ENCODE assay signal across 8 cellular contexts in the genomic region with DNA sequence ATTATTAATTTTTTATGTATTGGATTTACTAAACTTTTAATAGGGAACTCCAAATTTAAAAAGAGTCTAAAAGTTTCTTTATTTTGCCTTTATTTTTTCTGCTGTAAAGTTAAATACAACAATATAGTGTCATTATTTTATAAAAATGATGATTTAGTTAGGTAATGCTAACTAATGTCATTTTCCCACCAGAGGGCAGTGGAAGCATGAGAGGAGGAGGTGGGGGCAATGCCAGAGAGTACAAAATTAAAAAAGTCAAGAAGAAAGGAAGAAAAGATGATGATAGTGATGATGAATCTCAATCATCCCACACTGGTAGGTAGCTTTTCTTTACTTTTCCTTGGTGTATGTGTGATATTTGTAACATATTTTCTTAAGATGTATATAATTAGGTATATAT. TPM values are rescaled to one million over a fixed set of nuclear protein-coding genes. Genes with fewer than 3 reads are reported as not detected.
DNase-seq lines count a peak whose midpoint lies in the region; ATAC-seq, FAIRE-seq and TF ChIP-seq lines count a peak whose summit lies in the region.

No MANE protein-coding gene starts in this region.

- FAIRE-seq in frontal cortex (lab: Jason Lieb, UNC), result peak; percentile 72

- no peak for TF ChIP-seq POLR2A in lower leg skin (IDR thresholded peaks at IDR 0.05)

- H3K4me1 Mint-ChIP-seq in activated T-cell treated with anti-CD3 and anti-CD28 coated beads, Interleukin-2, amount 50 U/mL, for 72 hours (ENCODE audit: low read depth), result no peaks in the 10 kb centered on the region

- no peak overlapping the region for H3K27ac Mint-ChIP-seq in activated T-cell treated with anti-CD3 and anti-CD28 coated beads, Interleukin-2, amount 50 U/mL, for 72 hours

- peak; percentile 67 for ATAC-seq in GM21737 (IDR thresholded peaks at IDR 0.05; ENCODE audit: unreplicated experiment)
- ATAC-seq in activated T-cell treated with anti-CD3 and anti-CD28 coated beads, Interleukin-2, amount 50 U/mL, for 72 hours (replicated peaks in 1 of 2), result no peak

- peaks cover 0 to 24% of the 10 kb centered on the region in 2 donors for H3K36me3 Mint-ChIP-seq in activated T-cell treated with anti-CD3 and anti-CD28 coated beads, Interleukin-2, amount 50 U/mL, for 72 hours (ENCODE audit: insufficient read depth in 2 of 2)

- H3K9me3 Mint-ChIP-seq in activated T-cell treated with anti-CD3 and anti-CD28 coated beads, Interleukin-2, amount 50 U/mL, for 72 hours, result no peaks in the 10 kb centered on the region

- DNase-seq in D341Med (ENCODE audit: low spot score) (peak; percentile 15), NCI-H526 treated with DMSO at 0.1 percent for 48 hours (lab: John Stamatoyannopoulos, UW) (peak; percentile 12), frontal cortex (ENCODE audit: low spot score in 2 of 2) (no peak), superior temporal gyrus (ENCODE audit: extremely low spot score) (no peak), lower leg skin (ENCODE audit: low spot score in 2 of 2) (no peak)
- no peak for DNase-seq in activated T-cell treated with anti-CD3 and anti-CD28 coated beads, Interleukin-2, amount 50 U/mL, for 72 hours
- DNase-seq in activated effector memory CD4-positive, alpha-beta T cell treated with Interleukin-2 at 50 U/mL for 16 hours, result no peak

- no peak overlapping the region for H3K4me3 ChIP-seq in lower leg skin (ENCODE audit: low read depth, poor library complexity, severe bottlenecking)

- intact Hi-C loops in lower leg skin (cut with DNase I; ENCODE audit: low total_unique reads), result no loop called here

- no peak overlapping the region for H3K4me3 Mint-ChIP-seq in activated T-cell treated with anti-CD3 and anti-CD28 coated beads, Interleukin-2, amount 50 U/mL, for 72 hours

- no peaks in the 10 kb centered on the region for H3K27me3 Mint-ChIP-seq in activated T-cell treated with anti-CD3 and anti-CD28 coated beads, Interleukin-2, amount 50 U/mL, for 72 hours (ENCODE audit: low read depth)

- no peak for TF ChIP-seq CTCF in lower leg skin (IDR thresholded peaks at IDR 0.05)

RNA-seq across cellular contexts. Expression of a gene that starts 20.2 kb away (rescaled TPM):
- total RNA-seq in frontal cortex (0.41 TPM), lower leg skin (10 to 100 TPM in 2 of 4 donors, 1 to 10 TPM in 2; 3.5 to 14.3 (median 7.7) TPM)
- total RNA-seq in activated T-cell treated with anti-CD3 and anti-CD28 coated beads, Interleukin-2, amount 50 U/mL, for 72 hours, result not detected

RNA-seq across cellular contexts. Expression of a gene that starts 21.1 kb away (rescaled TPM):
- total RNA-seq in frontal cortex (21.2 TPM), lower leg skin (10 to 100 TPM; 22.3 to 24.3 (median 23.2) TPM)
- 10 to 100 TPM; 34.0 to 35.2 TPM for total RNA-seq in activated T-cell treated with anti-CD3 and anti-CD28 coated beads, Interleukin-2, amount 50 U/mL, for 72 hours

Comparison
In these comparisons a context has a peak if more than half of its experiments do, and no peak if none do; other contexts are left out.
1. DNase-seq: peak in D341Med (single experiment) and NCI-H526 treated with DMSO at 0.1 percent for 48 hours (single experiment); none in frontal cortex (0 of 2), superior temporal gyrus (single experiment), activated T-cell treated with anti-CD3 and anti-CD28 coated beads, Interleukin-2, amount 50 U/mL, for 72 hours (0 of 2), lower leg skin (0 of 2) and activated effector memory CD4-positive, alpha-beta T cell treated with Interleukin-2 at 50 U/mL for 16 hours (single experiment).